8 cellular contexts compared by ENCODE assay signal in genomic region chr2:127086800-127087737, GRCh38. TPM values are rescaled to one million over a fixed set of nuclear protein-coding genes. Genes with fewer than 3 reads are reported as not detected.
DNase-seq lines count a peak whose midpoint lies in the region; ATAC-seq and TF ChIP-seq lines count a peak whose summit lies in the region.

No MANE protein-coding gene starts in this region.

- H3K36me3 Mint-ChIP-seq in endodermal cell (ENCODE audit: low read depth), result no peaks in the 10 kb centered on the region
- no peaks in the 10 kb centered on the region for H3K36me3 Mint-ChIP-seq in naive thymus-derived CD8-positive, alpha-beta T cell

- peak overlapping the region; percentile 8 for H3K4me3 ChIP-seq in NT2/D1 (ENCODE audit: insufficient read length, low read depth)
- H3K4me3 ChIP-seq in endodermal cell (ENCODE audit: low read length), result no peak overlapping the region
- no peak overlapping the region for H3K4me3 ChIP-seq in PC-3 (ENCODE audit: low read length)

- POLR2A ChIA-PET in naive thymus-derived CD8-positive, alpha-beta T cell (lab: Charles Lee), result interaction anchor here (0.6 to 2.4 kb wide), 3 partner anchors 11 to 17 kb away, joined by 3 to 6 read pairs (median 3); no protein-coding TSS in a partner anchor
- POLR2A ChIA-PET in PC-3 (lab: Charles Lee; ENCODE audit: unreplicated experiment), result interaction anchor here (0.5 kb wide), 1 partner anchor 20 kb away, joined by 8 read pairs; no protein-coding TSS in a partner anchor

- no peaks in the 10 kb centered on the region for H3K9me2 ChIP-seq in PC-3 (replicated peaks; ENCODE audit: low read length)

- H4K20me1 ChIP-seq in PC-3 (ENCODE audit: low read length), result no peaks in the 10 kb centered on the region

- ATAC-seq in GM18499 (IDR thresholded peaks at IDR 0.05; ENCODE audit: insufficient read depth, unreplicated experiment), result peak; percentile 70
- peak; percentile 65 for ATAC-seq in HG02642 (IDR thresholded peaks at IDR 0.05; ENCODE audit: poor library complexity, unreplicated experiment)
- peak in 1 of 2 donors; percentile 19 for ATAC-seq in naive thymus-derived CD8-positive, alpha-beta T cell
- ATAC-seq in PC-3, result no peak

- H3K27me3 ChIP-seq in NT2/D1 (ENCODE audit: insufficient read depth, insufficient read length) (no peaks in the 10 kb centered on the region), endodermal cell (ENCODE audit: control insufficient read depth, insufficient read depth, low read length, poor library complexity, severe bottlenecking) (no peaks in the 10 kb centered on the region), PC-3 (ENCODE audit: low read length) (no peaks in the 10 kb centered on the region)

- H3K79me2 ChIP-seq in PC-3 (ENCODE audit: low read length), result 0 out of 2 replicates have a peak, but pooled peaks cover 4% of the 10 kb centered on the region

- H3K9ac ChIP-seq in NT2/D1 (ENCODE audit: insufficient read length, low read depth), result peak overlapping the region; percentile 73
- H3K9ac ChIP-seq in endodermal cell (ENCODE audit: extremely low read depth, low read length, poor library complexity, severe bottlenecking), result no peak overlapping the region
- no peak overlapping the region for H3K9ac ChIP-seq in PC-3 (ENCODE audit: low read length)

- no TSS peak for BruUV-seq in PC-3 (replicated peaks; lab: Mats Ljungman, UMichigan)

- intact Hi-C loops in PC-3 (cut with micrococcal nuclease), result no loop called here

- H3K36me3 ChIP-seq in NT2/D1 (ENCODE audit: insufficient read depth, insufficient read length, low read length), result no peaks in the 10 kb centered on the region
- H3K36me3 ChIP-seq in endodermal cell (ENCODE audit: control insufficient read depth, insufficient read depth, low read length), result no peaks in the 10 kb centered on the region
- no peaks in the 10 kb centered on the region for H3K36me3 ChIP-seq in PC-3 (ENCODE audit: low read depth, low read length)

- peak overlapping the region; percentile 86 for H3K27ac Mint-ChIP-seq in endodermal cell
- H3K27ac Mint-ChIP-seq in naive thymus-derived CD8-positive, alpha-beta T cell, result peak overlapping the region in 9 of 10 donors; percentile 47 to 99 (median 84)

- H3K9me3 ChIP-seq in NT2/D1 (ENCODE audit: insufficient read depth, low read length) (no peaks in the 10 kb centered on the region), endodermal cell (ENCODE audit: control insufficient read depth, low read length) (no peaks in the 10 kb centered on the region), PC-3 (ENCODE audit: low read length) (no peaks in the 10 kb centered on the region)

- no peak overlapping the region for H3K4me3 Mint-ChIP-seq in endodermal cell
- H3K4me3 Mint-ChIP-seq in naive thymus-derived CD8-positive, alpha-beta T cell, result peak overlapping the region in 8 of 10 donors; percentile 24 to 78 (median 48)

- H3K9me3 Mint-ChIP-seq in endodermal cell, result no peaks in the 10 kb centered on the region
- no peaks in the 10 kb centered on the region for H3K9me3 Mint-ChIP-seq in naive thymus-derived CD8-positive, alpha-beta T cell

- H3K4me1 ChIP-seq in NT2/D1 (ENCODE audit: insufficient read depth, insufficient read length) (peaks cover 42% of the 10 kb centered on the region), endodermal cell (ENCODE audit: control insufficient read depth, insufficient read depth, low read length) (peaks cover 21% of the 10 kb centered on the region), PC-3 (ENCODE audit: insufficient read depth, low read length) (0 out of 2 replicates have a peak, but pooled peaks cover 10% of the 10 kb centered on the region)

- H3K4me1 Mint-ChIP-seq in endodermal cell, result peaks cover 22% of the 10 kb centered on the region
- peaks cover 40 to 61% (median 59%) of the 10 kb centered on the region in 4 donors for H3K4me1 Mint-ChIP-seq in naive thymus-derived CD8-positive, alpha-beta T cell

- H3K27me3 Mint-ChIP-seq in endodermal cell (ENCODE audit: insufficient read depth), result no peaks in the 10 kb centered on the region
- peaks cover 0 to 1% (median 0%) of the 10 kb centered on the region in 5 donors for H3K27me3 Mint-ChIP-seq in naive thymus-derived CD8-positive, alpha-beta T cell

- TF ChIP-seq CTCF in endodermal cell (conservative IDR thresholded peaks at IDR 0.05) (no peak), PC-3 (conservative IDR thresholded peaks at IDR 0.05; ENCODE audit: low read depth, low read length) (no peak)

- CTCF ChIA-PET in PC-3 (lab: Charles Lee), result no interaction called here

- DNase-seq in NT2/D1 (ENCODE audit: low read depth, low spot score), result no peak
- peak; percentile 82 for DNase-seq in endodermal cell
- peak in 1 of 10 donors; percentile 55 for DNase-seq in naive thymus-derived CD8-positive, alpha-beta T cell
- no peak for DNase-seq in amniotic stem cell (lab: John Stamatoyannopoulos, UW)
- no peak for DNase-seq in HuH-7.5 (ENCODE audit: low spot score)
- DNase-seq in PC-3, result no peak

- H3K27ac ChIP-seq in endodermal cell (ENCODE audit: low read depth, low read length), result peak overlapping the region; percentile 60
- H3K27ac ChIP-seq in PC-3 (ENCODE audit: low read length), result no peak overlapping the region

- H2AFZ ChIP-seq in PC-3 (ENCODE audit: low read length), result no peak overlapping the region

- WGBS in endodermal cell (ENCODE audit: insufficient coverage in 1 of 2, insufficient read length in 1 of 2), 2 experiments, result 63 to 77% methylated on average over 8 to 26 of the region's 26 CpGs

- no peaks in the 10 kb centered on the region for H3F3A ChIP-seq in PC-3 (ENCODE audit: low read length, unreplicated experiment)

- H3K4me2 ChIP-seq in PC-3 (ENCODE audit: low read length), result no peak overlapping the region

RNA-seq across cellular contexts. Expression of gene BIN1, which starts 19.9 kb away (rescaled TPM):
- total RNA-seq in endodermal cell (10 to 100 TPM; 41.7 to 45.9 TPM), PC-3 (2014; rRNA removed) (58.9 and 77.5 TPM in 2 replicates)
- 51.8 TPM for polyA plus RNA-seq in endodermal cell (2013, experiment 1 of 2)
- 45.1 TPM for polyA plus RNA-seq in endodermal cell (2013, experiment 2 of 2)
- 100 to 1,000 TPM; 130 to 132 TPM for total RNA-seq in naive thymus-derived CD8-positive, alpha-beta T cell
- polyA plus RNA-seq in naive thymus-derived CD8-positive, alpha-beta T cell, result 100 to 1,000 TPM; 156 to 189 (median 167) TPM
